ENCODE assay signal across 23 cellular contexts in the genomic region with DNA sequence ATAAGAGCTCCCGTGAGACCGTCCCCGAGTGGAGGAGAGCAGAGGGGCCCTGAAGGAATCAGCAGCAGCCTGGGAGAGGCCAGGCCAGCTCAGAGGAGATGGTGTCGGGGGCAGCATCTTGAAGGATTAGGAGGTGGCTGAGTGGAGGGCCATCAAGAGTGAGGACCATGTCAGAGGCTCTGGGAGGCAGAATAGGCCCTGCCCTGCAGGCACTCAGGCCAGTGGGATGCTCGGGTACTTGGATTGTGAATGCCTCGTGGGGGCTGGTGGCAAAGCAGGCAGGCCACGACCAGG. TPM values are rescaled to one million over a fixed set of nuclear protein-coding genes. Genes with fewer than 3 reads are reported as not detected.
DNase-seq lines count a peak whose midpoint lies in the region; ATAC-seq and TF ChIP-seq lines count a peak whose summit lies in the region.
"Had no signal": no experiment of that assay in that cellular context is flagged by ENCODE, and none has a peak within 500 bp of the region (broad histone marks: within the 10 kb centered on the region; RNA-seq: fewer than 3 reads in every experiment).

No MANE protein-coding gene starts in this region.

- H3K27ac Mint-ChIP-seq in H9 = peak overlapping the region; percentile 22 to 82 (median 50); a peak in 5 of 7 replicates
- H3K27ac Mint-ChIP-seq in activated CD8-positive, alpha-beta T cell treated with anti-CD3 and anti-CD28 coated beads for 36 hours = peak overlapping the region; percentile 57
- H3K27ac Mint-ChIP-seq: memory B cell had no signal

- H3K27ac ChIP-seq in H9 (ENCODE audit: insufficient read length, low read depth, low read length) = no peak overlapping the region
- H3K27ac ChIP-seq in Karpas-422 (ENCODE audit: low read length) = no peak overlapping the region
- H3K27ac ChIP-seq: hepatocyte, KMS-11 had no signal

- POLR2A ChIA-PET in activated CD8-positive, alpha-beta T cell treated with anti-CD3 and anti-CD28 coated beads for 36 hours (lab: Charles Lee) = interaction anchor here (0.6 kb wide), 1 partner anchor 46 kb away, joined by 3 read pairs; no protein-coding TSS in a partner anchor

- H3K36me3 ChIP-seq in skeletal muscle satellite cell (ENCODE audit: insufficient read depth, low read length) (peaks cover 39% of the 10 kb centered on the region), Karpas-422 (ENCODE audit: insufficient read depth, low read length) (0 out of 2 replicates have a peak, but pooled peaks cover 7% of the 10 kb centered on the region)

- DNase-seq in H9 = no peak
- DNase-seq in activated CD8-positive, alpha-beta T cell treated with anti-CD3 and anti-CD28 coated beads for 36 hours = no peak
- DNase-seq in left lobe of liver (ENCODE audit: low spot score) = no peak
- DNase-seq in Karpas-422 = no peak
- no peak for DNase-seq in HK-2 (ENCODE audit: unreplicated experiment)
- no peak for DNase-seq in inferior parietal cortex (ENCODE audit: extremely low spot score)
- DNase-seq: activated CD4-positive, alpha-beta T cell treated with anti-CD3 and anti-CD28 coated beads for 48 hours; activated naive CD4-positive, alpha-beta T cell treated with Interleukin-2 at 50 U/mL for 16 hours; AML-193; Caco-2; cortex of kidney; naive thymus-derived CD4-positive, alpha-beta T cell; NCI-H2081; RPMI8226; T1000 had no signal

- H3K4me3 Mint-ChIP-seq in H9 = no peak overlapping the region
- no peak overlapping the region for H3K4me3 Mint-ChIP-seq in activated CD8-positive, alpha-beta T cell treated with anti-CD3 and anti-CD28 coated beads for 36 hours
- H3K4me3 Mint-ChIP-seq: memory B cell had no signal

- H3K9me2 ChIP-seq in Karpas-422 (replicated peaks; ENCODE audit: insufficient read depth, low read length) = no peaks in the 10 kb centered on the region

- no peaks in the 10 kb centered on the region for H3K9me3 Mint-ChIP-seq in H9
- no peaks in the 10 kb centered on the region for H3K9me3 Mint-ChIP-seq in activated CD8-positive, alpha-beta T cell treated with anti-CD3 and anti-CD28 coated beads for 36 hours
- H3K9me3 Mint-ChIP-seq: memory B cell; naive thymus-derived CD4-positive, alpha-beta T cell had no signal

- H3K4me1 ChIP-seq in H9 (ENCODE audit: insufficient read depth, low read length) (0 out of 2 replicates have a peak, but pooled peaks cover 4% of the 10 kb centered on the region), skeletal muscle satellite cell (ENCODE audit: control insufficient read depth, insufficient read depth, low read length) (peaks cover 36% of the 10 kb centered on the region), Karpas-422 (ENCODE audit: low read length) (peaks cover 23% of the 10 kb centered on the region)

- no peak for ATAC-seq in activated CD8-positive, alpha-beta T cell treated with anti-CD3 and anti-CD28 coated beads for 36 hours
- peak; percentile 1 for ATAC-seq in left lobe of liver
- ATAC-seq: naive thymus-derived CD4-positive, alpha-beta T cell had no signal

- no peak overlapping the region for H2AK5ac ChIP-seq in H9 (ENCODE audit: insufficient read length, low read length)

- no peaks in the 10 kb centered on the region for H3K79me1 ChIP-seq in H9 (ENCODE audit: insufficient read depth, low read depth, low read length, poor library complexity, severe bottlenecking)

- H3K9ac ChIP-seq in H9 (ENCODE audit: extremely low read depth, insufficient read length, low read length) = no peak overlapping the region
- peak overlapping the region; percentile 23 for H3K9ac ChIP-seq in skeletal muscle satellite cell (ENCODE audit: low read depth, low read length)
- no peak overlapping the region for H3K9ac ChIP-seq in Karpas-422 (ENCODE audit: low read length)
- H3K9ac ChIP-seq: KMS-11 had no signal

- no peak overlapping the region for H3T11ph ChIP-seq in H9 (ENCODE audit: low read length)

- H3K4me3 ChIP-seq in skeletal muscle satellite cell (ENCODE audit: low read length) (no peak overlapping the region), Karpas-422 (ENCODE audit: low read length) (no peak overlapping the region)
- H3K4me3 ChIP-seq: hepatocyte had no signal

- H3K9me3 ChIP-seq in H9 (ENCODE audit: control insufficient read depth, low read depth, low read length) (no peaks in the 10 kb centered on the region), skeletal muscle satellite cell (replicated peaks; ENCODE audit: low read length) (no peaks in the 10 kb centered on the region), Karpas-422 (ENCODE audit: low read length) (no peaks in the 10 kb centered on the region)
- H3K9me3 ChIP-seq: Caco-2 had no signal

- H3K14ac ChIP-seq in H9 (ENCODE audit: insufficient read depth, low read length) = no peak overlapping the region; the same call in 1 of the 2 replicates

- no peak overlapping the region for H3K23ac ChIP-seq in H9 (ENCODE audit: insufficient read length, low read depth, low read length)

- H2BK20ac ChIP-seq in H9 (ENCODE audit: low read depth, low read length, poor library complexity, severe bottlenecking) = no peak overlapping the region

- H3K36me3 Mint-ChIP-seq in H9 (ENCODE audit: insufficient read depth in 1 of 3, low read depth in 3 of 3) = peaks cover 10 to 29% (median 11%) of the 10 kb centered on the region in 3 experiments
- H3K36me3 Mint-ChIP-seq in activated CD8-positive, alpha-beta T cell treated with anti-CD3 and anti-CD28 coated beads for 36 hours (ENCODE audit: low read depth) = no peaks in the 10 kb centered on the region

- no peak overlapping the region for H2BK15ac ChIP-seq in H9 (ENCODE audit: low read depth, low read length)

- H3K79me2 ChIP-seq in H9 (ENCODE audit: insufficient read depth, low read length) (no peaks in the 10 kb centered on the region; the same call in 1 of the 2 replicates), Karpas-422 (ENCODE audit: low read length) (peaks cover 46% of the 10 kb centered on the region)

- H2AFZ ChIP-seq in H9 (ENCODE audit: low read length) = no peak overlapping the region
- no peak overlapping the region for H2AFZ ChIP-seq in Karpas-422 (ENCODE audit: low read length)
- H2AFZ ChIP-seq: hepatocyte had no signal

- no peak overlapping the region for H3K4ac ChIP-seq in H9 (ENCODE audit: low read depth, low read length)

- CTCF ChIA-PET in activated CD8-positive, alpha-beta T cell treated with anti-CD3 and anti-CD28 coated beads for 36 hours (lab: Charles Lee) = interaction anchor here (1.0 to 1.5 kb wide), 2 partner anchors 64 to 72 kb away, joined by 3 to 8 read pairs; no protein-coding TSS in a partner anchor

- no peak overlapping the region for H3K4me2 ChIP-seq in H9 (ENCODE audit: insufficient read depth, insufficient read length, low read length)
- H3K4me2 ChIP-seq in skeletal muscle satellite cell (ENCODE audit: low read length) = no peak overlapping the region
- no peak overlapping the region for H3K4me2 ChIP-seq in Karpas-422 (ENCODE audit: low read depth, low read length, poor library complexity, severe bottlenecking)
- H3K4me2 ChIP-seq: hepatocyte, KMS-11 had no signal

- H3K4me1 Mint-ChIP-seq in H9 = peaks cover 19 to 20% of the 10 kb centered on the region in 2 experiments
- H3K4me1 Mint-ChIP-seq in activated CD8-positive, alpha-beta T cell treated with anti-CD3 and anti-CD28 coated beads for 36 hours (ENCODE audit: low read depth) = peaks cover 36% of the 10 kb centered on the region

- H3K27me3 Mint-ChIP-seq in H9 (ENCODE audit: low read depth) = no peaks in the 10 kb centered on the region
- H3K27me3 Mint-ChIP-seq in activated CD8-positive, alpha-beta T cell treated with anti-CD3 and anti-CD28 coated beads for 36 hours = no peaks in the 10 kb centered on the region
- H3K27me3 Mint-ChIP-seq: memory B cell; naive thymus-derived CD4-positive, alpha-beta T cell had no signal

- no peak overlapping the region for H2BK120ac ChIP-seq in H9 (ENCODE audit: low read depth, low read length, poor library complexity, severe bottlenecking)

- H3K23me2 ChIP-seq in H9 (ENCODE audit: insufficient read length, low read depth, low read length, poor library complexity, severe bottlenecking) = no peaks in the 10 kb centered on the region

- TF ChIP-seq CTCF in H9 (conservative IDR thresholded peaks at IDR 0.05) = no peak
- TF ChIP-seq CTCF in activated CD8-positive, alpha-beta T cell treated with anti-CD3 and anti-CD28 coated beads for 36 hours (IDR thresholded peaks at IDR 0.05) = no peak

- H3K56ac ChIP-seq in H9 (ENCODE audit: insufficient read length, low read depth, low read length) = no peak overlapping the region

- H3K27me3 ChIP-seq in H9 (ENCODE audit: insufficient read depth, low read length) (no peaks in the 10 kb centered on the region), skeletal muscle satellite cell (ENCODE audit: control insufficient read depth, insufficient read depth, low read length) (no peaks in the 10 kb centered on the region), Karpas-422 (ENCODE audit: low read length) (no peaks in the 10 kb centered on the region)
- H3K27me3 ChIP-seq: hepatocyte had no signal

- no CpG with 5 or more reads among the region's 7 CpGs for WGBS in H9 (ENCODE audit: extremely low coverage, insufficient read length, low lambda C conversion rate)

- H3K18ac ChIP-seq in H9 (ENCODE audit: insufficient read length, low read depth, low read length) = no peak overlapping the region

- H4K20me1 ChIP-seq in H9 (ENCODE audit: control insufficient read depth, insufficient read depth, insufficient read length) = peaks cover 2% of the 10 kb centered on the region
- 0 out of 2 replicates have a peak, but pooled peaks cover 8% of the 10 kb centered on the region for H4K20me1 ChIP-seq in Karpas-422 (ENCODE audit: insufficient read depth, low read depth, low read length)

- intact Hi-C loops in activated CD8-positive, alpha-beta T cell treated with anti-CD3 and anti-CD28 coated beads for 36 hours (cut with micrococcal nuclease) = no loop called here

- H2BK5ac ChIP-seq in H9 (ENCODE audit: insufficient read length, low read length) = no peak overlapping the region

- no peak overlapping the region for H4K91ac ChIP-seq in H9 (ENCODE audit: insufficient read length, low read depth, low read length)

- H4K5ac ChIP-seq in H9 (ENCODE audit: insufficient read length, low read depth, low read length) = no peak overlapping the region

- no peak overlapping the region for H4K8ac ChIP-seq in H9 (replicated peaks; ENCODE audit: insufficient read length, low read depth, low read length)

- H2BK12ac ChIP-seq in H9 (ENCODE audit: insufficient read length, low read depth, low read length) = no peak overlapping the region

RNA-seq across cellular contexts. Expression of a gene that starts 47.7 kb away (rescaled TPM):
- total RNA-seq in H9 (2021) (not detected in 2 replicates), left lobe of liver (not detected)
- total RNA-seq in activated CD8-positive, alpha-beta T cell treated with anti-CD3 and anti-CD28 coated beads for 36 hours = not detected
- total RNA-seq in skeletal muscle satellite cell (2012; rRNA removed) = not detected in 2 replicates
- total RNA-seq in Karpas-422 (2014; rRNA removed; shearing (Covaris generic); ENCODE audit: low replicate concordance) = not detected in 2 replicates
- total RNA-seq: Caco-2; Daoy; fibroblast of villous mesenchyme; hepatocyte; naive thymus-derived CD4-positive, alpha-beta T cell; NCI-H460; posterior vena cava had no signal

RNA-seq across cellular contexts. Expression of a gene that starts 47.7 kb away (rescaled TPM):
- total RNA-seq in H9 (2021) = 28.6 and 32.4 TPM in 2 replicates
- 10 to 100 TPM; 26.0 to 28.7 TPM for total RNA-seq in activated CD8-positive, alpha-beta T cell treated with anti-CD3 and anti-CD28 coated beads for 36 hours
- 19.0 TPM for total RNA-seq in left lobe of liver
- 12.0 and 17.0 TPM in 2 replicates for total RNA-seq in skeletal muscle satellite cell (2012; rRNA removed)
- total RNA-seq in Karpas-422 (2014; rRNA removed; shearing (Covaris generic); ENCODE audit: low replicate concordance) = 13.8 and 14.8 TPM in 2 replicates

RNA-seq across cellular contexts. Expression of a gene that starts 56.6 kb away (rescaled TPM):
- total RNA-seq in H9 (2021) (0.46 and 0.53 TPM in 2 replicates), left lobe of liver (0.35 TPM)
- not detected for total RNA-seq in activated CD8-positive, alpha-beta T cell treated with anti-CD3 and anti-CD28 coated beads for 36 hours
- total RNA-seq in skeletal muscle satellite cell (2012; rRNA removed) = 1.1 TPM in 1 of 2 replicates, not detected in the other
- total RNA-seq in Karpas-422 (2014; rRNA removed; shearing (Covaris generic); ENCODE audit: low replicate concordance) = not detected in 2 replicates
- total RNA-seq: NCI-H460 had no signal
